Comparison of ENCODE assay signal across 14 cellular contexts in genomic region chr4:142550955-142551354, GRCh38.
DNase-seq lines count a peak whose midpoint lies in the region; ATAC-seq and TF ChIP-seq lines count a peak whose summit lies in the region.
"Had no signal": no experiment of that assay in that cellular context is flagged by ENCODE, and none has a peak within 500 bp of the region (broad histone marks: within the 10 kb centered on the region; RNA-seq: fewer than 3 reads in every experiment).

No MANE protein-coding gene starts in this region.

- no peak overlapping the region for H3K4me3 Mint-ChIP-seq in HFFc6
- no peak overlapping the region for H3K4me3 Mint-ChIP-seq in activated CD4-positive, alpha-beta memory T cell treated with anti-CD3 and anti-CD28 coated beads for 36 hours
- no peak overlapping the region for H3K4me3 Mint-ChIP-seq in stimulated activated naive CD8-positive, alpha-beta T cell treated with anti-CD3 and anti-CD28 coated beads, Interleukin-15, amount 100 ng/mL, for 72 hours
- no peak overlapping the region for H3K4me3 Mint-ChIP-seq in WTC11
- H3K4me3 Mint-ChIP-seq: dendritic cell treated with granulocyte-macrophage colony-stimulating factor and Interleukin-4, amounts not matched to agents 40 ng/mL and 50 ng/mL, for 4 days had no signal

- H3K9me3 Mint-ChIP-seq in HFFc6 (no peaks in the 10 kb centered on the region), WTC11 (no peaks in the 10 kb centered on the region)
- no peaks in the 10 kb centered on the region for H3K9me3 Mint-ChIP-seq in activated CD4-positive, alpha-beta memory T cell treated with anti-CD3 and anti-CD28 coated beads for 36 hours
- peaks cover 5 to 8% of the 10 kb centered on the region in 2 donors for H3K9me3 Mint-ChIP-seq in stimulated activated naive CD8-positive, alpha-beta T cell treated with anti-CD3 and anti-CD28 coated beads, Interleukin-15, amount 100 ng/mL, for 72 hours
- H3K9me3 Mint-ChIP-seq: dendritic cell treated with granulocyte-macrophage colony-stimulating factor and Interleukin-4, amounts not matched to agents 40 ng/mL and 50 ng/mL, for 4 days had no signal

- POLR2A ChIA-PET in activated CD4-positive, alpha-beta memory T cell treated with anti-CD3 and anti-CD28 coated beads for 36 hours (lab: Charles Lee), result interaction anchor here (2.8 kb wide), 1 partner anchor 145 kb away, joined by 18 read pairs; no protein-coding TSS in a partner anchor
- POLR2A ChIA-PET in WTC11 (lab: Charles Lee), result no interaction called here

- CTCF ChIA-PET in activated CD4-positive, alpha-beta memory T cell treated with anti-CD3 and anti-CD28 coated beads for 36 hours (lab: Charles Lee), result no interaction called here
- CTCF ChIA-PET in WTC11 (lab: Charles Lee), result no interaction called here

- H3K36me3 Mint-ChIP-seq in HFFc6 (ENCODE audit: low read depth), result no peaks in the 10 kb centered on the region
- H3K36me3 Mint-ChIP-seq in activated CD4-positive, alpha-beta memory T cell treated with anti-CD3 and anti-CD28 coated beads for 36 hours, result peaks cover 5% of the 10 kb centered on the region
- H3K36me3 Mint-ChIP-seq in WTC11, result no peaks in the 10 kb centered on the region

- TF ChIP-seq CTCF in HFFc6 (IDR thresholded peaks at IDR 0.05), result no peak
- TF ChIP-seq CTCF in WTC11 (IDR thresholded peaks at IDR 0.05), result no peak

- DNase-seq in NCI-H2107 treated with DMSO at 0.1 percent for 48 hours (lab: John Stamatoyannopoulos, UW; ENCODE audit: unreplicated experiment) (peak; percentile 24), NCI-H2107 (lab: John Stamatoyannopoulos, UW) (no peak), HFFc6 (no peak), myocyte (ENCODE audit: low read depth) (peak; percentile 70), WTC11 (ENCODE audit: low spot score) (no peak)
- DNase-seq in activated CD4-positive, alpha-beta memory T cell treated with anti-CD3 and anti-CD28 coated beads for 36 hours, result no peak
- DNase-seq in stimulated activated naive CD8-positive, alpha-beta T cell treated with anti-CD3 and anti-CD28 coated beads, Interleukin-15, amount 100 ng/mL, for 72 hours, result no peak
- no peak for DNase-seq in stimulated activated CD8-positive, alpha-beta memory T cell treated with anti-CD3 and anti-CD28 coated beads, Interleukin-4, amount 100 ng/mL, for 48 hours
- DNase-seq: aorta, lower lobe of right lung, NCI-H2171 treated with DMSO at 0.1 percent for 48 hours, nucleus accumbens, stomach had no signal

- ATAC-seq in stimulated activated naive CD8-positive, alpha-beta T cell treated with anti-CD3 and anti-CD28 coated beads, Interleukin-15, amount 100 ng/mL, for 72 hours, result no peak
- ATAC-seq in WTC11, result no peak
- ATAC-seq: lower lobe of right lung had no signal

- intact Hi-C loops in activated CD4-positive, alpha-beta memory T cell treated with anti-CD3 and anti-CD28 coated beads for 36 hours (cut with micrococcal nuclease), result loop anchor here (1.0 kb wide), 2 partner anchors 14 to 135 kb away; no protein-coding TSS in a partner anchor

- H3K27ac Mint-ChIP-seq in HFFc6 (peak overlapping the region; percentile 29), WTC11 (no peak overlapping the region)
- peak overlapping the region; percentile 78 for H3K27ac Mint-ChIP-seq in activated CD4-positive, alpha-beta memory T cell treated with anti-CD3 and anti-CD28 coated beads for 36 hours
- H3K27ac Mint-ChIP-seq in stimulated activated naive CD8-positive, alpha-beta T cell treated with anti-CD3 and anti-CD28 coated beads, Interleukin-15, amount 100 ng/mL, for 72 hours, result no peak overlapping the region
- H3K27ac Mint-ChIP-seq: dendritic cell treated with granulocyte-macrophage colony-stimulating factor and Interleukin-4, amounts not matched to agents 40 ng/mL and 50 ng/mL, for 4 days had no signal

- H3K4me1 Mint-ChIP-seq in HFFc6 (ENCODE audit: low read depth) (peaks cover 56% of the 10 kb centered on the region), WTC11 (peaks cover 16% of the 10 kb centered on the region)
- H3K4me1 Mint-ChIP-seq in activated CD4-positive, alpha-beta memory T cell treated with anti-CD3 and anti-CD28 coated beads for 36 hours (ENCODE audit: low read depth), result peaks cover 78% of the 10 kb centered on the region
- peaks cover 22% of the 10 kb centered on the region for H3K4me1 Mint-ChIP-seq in stimulated activated naive CD8-positive, alpha-beta T cell treated with anti-CD3 and anti-CD28 coated beads, Interleukin-15, amount 100 ng/mL, for 72 hours

- H3K27me3 Mint-ChIP-seq in HFFc6 (ENCODE audit: insufficient read depth) (no peaks in the 10 kb centered on the region), WTC11 (ENCODE audit: low read depth) (no peaks in the 10 kb centered on the region; the same call in 1 of the 2 replicates)
- no peaks in the 10 kb centered on the region for H3K27me3 Mint-ChIP-seq in activated CD4-positive, alpha-beta memory T cell treated with anti-CD3 and anti-CD28 coated beads for 36 hours
- H3K27me3 Mint-ChIP-seq in stimulated activated naive CD8-positive, alpha-beta T cell treated with anti-CD3 and anti-CD28 coated beads, Interleukin-15, amount 100 ng/mL, for 72 hours, result no peaks in the 10 kb centered on the region
- H3K27me3 Mint-ChIP-seq: dendritic cell treated with granulocyte-macrophage colony-stimulating factor and Interleukin-4, amounts not matched to agents 40 ng/mL and 50 ng/mL, for 4 days had no signal

TF ChIP-seq in WTC11, 78 proteins besides CTCF, POLR2A, EP300 and RAD21 (continues in another document):
- TF ChIP-seq ATF6 (CRISPR knock-in tag; IDR thresholded peaks at IDR 0.05) (no peak), CREB1 (CRISPR knock-in tag; IDR thresholded peaks at IDR 0.05) (no peak), SMAD4 (CRISPR knock-in tag; IDR thresholded peaks at IDR 0.05) (no peak), AFF4 (CRISPR knock-in tag; IDR thresholded peaks at IDR 0.05; ENCODE audit: borderline replicate concordance) (no peak), ZNF423 (CRISPR knock-in tag; IDR thresholded peaks at IDR 0.05) (no peak), ZNF138 (CRISPR knock-in tag; conservative IDR thresholded peaks at IDR 0.05) (no peak), ZNF671 (CRISPR knock-in tag; IDR thresholded peaks at IDR 0.05) (no peak), ZNF317 (CRISPR knock-in tag; IDR thresholded peaks at IDR 0.05; ENCODE audit: borderline replicate concordance, low read depth) (no peak), GTF2I (CRISPR knock-in tag; conservative IDR thresholded peaks at IDR 0.05) (no peak), IRF2 (CRISPR knock-in tag; IDR thresholded peaks at IDR 0.05; ENCODE audit: borderline replicate concordance, low read depth) (no peak), ATF1 (CRISPR knock-in tag; IDR thresholded peaks at IDR 0.05) (no peak), TCF7 (CRISPR knock-in tag; IDR thresholded peaks at IDR 0.05; ENCODE audit: low read depth) (no peak), HMGA2 (CRISPR knock-in tag; IDR thresholded peaks at IDR 0.05) (no peak), ESRRA (CRISPR knock-in tag; IDR thresholded peaks at IDR 0.05; ENCODE audit: borderline replicate concordance) (no peak), NR1H2 (CRISPR knock-in tag; IDR thresholded peaks at IDR 0.05) (no peak)

Comparison
In these comparisons a context has a peak if more than half of its experiments do, and no peak if none do; other contexts are left out.
1. DNase-seq: peak in NCI-H2107 treated with DMSO at 0.1 percent for 48 hours (single experiment) and myocyte (single experiment); none in NCI-H2107 (single experiment), HFFc6 (single experiment), activated CD4-positive, alpha-beta memory T cell treated with anti-CD3 and anti-CD28 coated beads for 36 hours (single experiment), stimulated activated naive CD8-positive, alpha-beta T cell treated with anti-CD3 and anti-CD28 coated beads, Interleukin-15, amount 100 ng/mL, for 72 hours (0 of 2), stimulated activated CD8-positive, alpha-beta memory T cell treated with anti-CD3 and anti-CD28 coated beads, Interleukin-4, amount 100 ng/mL, for 48 hours (single experiment) and WTC11 (single experiment).
2. H3K27ac Mint-ChIP-seq: peak in HFFc6 (single experiment) and activated CD4-positive, alpha-beta memory T cell treated with anti-CD3 and anti-CD28 coated beads for 36 hours (single experiment); none in stimulated activated naive CD8-positive, alpha-beta T cell treated with anti-CD3 and anti-CD28 coated beads, Interleukin-15, amount 100 ng/mL, for 72 hours (0 of 2) and WTC11 (single experiment).